Comparison of ENCODE assay signal across 1 cellular context in the genomic region with DNA sequence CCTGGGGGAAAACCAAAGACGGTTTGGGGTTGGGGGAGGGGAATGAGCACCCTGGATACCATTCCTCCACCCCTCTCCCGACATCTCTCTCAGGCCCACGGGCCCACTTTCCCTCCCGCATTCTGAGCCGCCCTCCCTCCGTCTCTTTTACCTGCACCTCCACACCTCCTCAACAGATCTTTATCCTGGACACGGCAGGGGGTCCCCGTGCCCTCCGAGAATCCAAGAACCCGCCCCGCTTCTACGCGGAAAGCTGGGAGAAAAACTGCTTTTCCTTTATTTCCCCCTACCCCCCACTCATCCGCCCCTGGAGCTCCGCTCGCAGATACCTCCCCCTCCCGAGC.
TF ChIP-seq lines count a peak whose summit lies in the region.

No MANE protein-coding gene starts in this region.

TF ChIP-seq in SK-N-SH treated with all-trans-retinoic acid at 6 μM for 48 hours, 23 proteins besides CTCF, POLR2A, EP300 and RAD21 (continued from another document):
- TF ChIP-seq, protein P1, sequence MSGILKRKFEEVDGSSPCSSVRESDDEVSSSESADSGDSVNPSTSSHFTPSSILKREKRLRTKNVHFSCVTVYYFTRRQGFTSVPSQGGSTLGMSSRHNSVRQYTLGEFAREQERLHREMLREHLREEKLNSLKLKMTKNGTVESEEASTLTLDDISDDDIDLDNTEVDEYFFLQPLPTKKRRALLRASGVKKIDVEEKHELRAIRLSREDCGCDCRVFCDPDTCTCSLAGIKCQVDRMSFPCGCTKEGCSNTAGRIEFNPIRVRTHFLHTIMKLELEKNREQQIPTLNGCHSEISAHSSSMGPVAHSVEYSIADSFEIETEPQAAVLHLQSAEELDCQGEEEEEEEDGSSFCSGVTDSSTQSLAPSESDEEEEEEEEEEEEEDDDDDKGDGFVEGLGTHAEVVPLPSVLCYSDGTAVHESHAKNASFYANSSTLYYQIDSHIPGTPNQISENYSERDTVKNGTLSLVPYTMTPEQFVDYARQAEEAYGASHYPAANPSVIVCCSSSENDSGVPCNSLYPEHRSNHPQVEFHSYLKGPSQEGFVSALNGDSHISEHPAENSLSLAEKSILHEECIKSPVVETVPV (CRISPR knock-in tag; IDR thresholded peaks at IDR 0.05) = no peak
- no peak for TF ChIP-seq ZFP3 (CRISPR knock-in tag; IDR thresholded peaks at IDR 0.05)
- TF ChIP-seq ARNTL (CRISPR knock-in tag; IDR thresholded peaks at IDR 0.05; ENCODE audit: borderline replicate concordance, low read depth) = no peak
- TF ChIP-seq TOX (CRISPR knock-in tag; IDR thresholded peaks at IDR 0.05; ENCODE audit: borderline replicate concordance) = no peak
- TF ChIP-seq SNAI2 (CRISPR knock-in tag; IDR thresholded peaks at IDR 0.05) = no peak
- TF ChIP-seq ZC3H10 (CRISPR knock-in tag; IDR thresholded peaks at IDR 0.05) = no peak
- TF ChIP-seq, protein P2, sequence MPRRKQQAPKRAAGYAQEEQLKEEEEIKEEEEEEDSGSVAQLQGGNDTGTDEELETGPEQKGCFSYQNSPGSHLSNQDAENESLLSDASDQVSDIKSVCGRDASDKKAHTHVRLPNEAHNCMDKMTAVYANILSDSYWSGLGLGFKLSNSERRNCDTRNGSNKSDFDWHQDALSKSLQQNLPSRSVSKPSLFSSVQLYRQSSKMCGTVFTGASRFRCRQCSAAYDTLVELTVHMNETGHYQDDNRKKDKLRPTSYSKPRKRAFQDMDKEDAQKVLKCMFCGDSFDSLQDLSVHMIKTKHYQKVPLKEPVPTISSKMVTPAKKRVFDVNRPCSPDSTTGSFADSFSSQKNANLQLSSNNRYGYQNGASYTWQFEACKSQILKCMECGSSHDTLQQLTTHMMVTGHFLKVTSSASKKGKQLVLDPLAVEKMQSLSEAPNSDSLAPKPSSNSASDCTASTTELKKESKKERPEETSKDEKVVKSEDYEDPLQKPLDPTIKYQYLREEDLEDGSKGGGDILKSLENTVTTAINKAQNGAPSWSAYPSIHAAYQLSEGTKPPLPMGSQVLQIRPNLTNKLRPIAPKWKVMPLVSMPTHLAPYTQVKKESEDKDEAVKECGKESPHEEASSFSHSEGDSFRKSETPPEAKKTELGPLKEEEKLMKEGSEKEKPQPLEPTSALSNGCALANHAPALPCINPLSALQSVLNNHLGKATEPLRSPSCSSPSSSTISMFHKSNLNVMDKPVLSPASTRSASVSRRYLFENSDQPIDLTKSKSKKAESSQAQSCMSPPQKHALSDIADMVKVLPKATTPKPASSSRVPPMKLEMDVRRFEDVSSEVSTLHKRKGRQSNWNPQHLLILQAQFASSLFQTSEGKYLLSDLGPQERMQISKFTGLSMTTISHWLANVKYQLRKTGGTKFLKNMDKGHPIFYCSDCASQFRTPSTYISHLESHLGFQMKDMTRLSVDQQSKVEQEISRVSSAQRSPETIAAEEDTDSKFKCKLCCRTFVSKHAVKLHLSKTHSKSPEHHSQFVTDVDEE (CRISPR knock-in tag; IDR thresholded peaks at IDR 0.05) = no peak
- TF ChIP-seq, protein P3, sequence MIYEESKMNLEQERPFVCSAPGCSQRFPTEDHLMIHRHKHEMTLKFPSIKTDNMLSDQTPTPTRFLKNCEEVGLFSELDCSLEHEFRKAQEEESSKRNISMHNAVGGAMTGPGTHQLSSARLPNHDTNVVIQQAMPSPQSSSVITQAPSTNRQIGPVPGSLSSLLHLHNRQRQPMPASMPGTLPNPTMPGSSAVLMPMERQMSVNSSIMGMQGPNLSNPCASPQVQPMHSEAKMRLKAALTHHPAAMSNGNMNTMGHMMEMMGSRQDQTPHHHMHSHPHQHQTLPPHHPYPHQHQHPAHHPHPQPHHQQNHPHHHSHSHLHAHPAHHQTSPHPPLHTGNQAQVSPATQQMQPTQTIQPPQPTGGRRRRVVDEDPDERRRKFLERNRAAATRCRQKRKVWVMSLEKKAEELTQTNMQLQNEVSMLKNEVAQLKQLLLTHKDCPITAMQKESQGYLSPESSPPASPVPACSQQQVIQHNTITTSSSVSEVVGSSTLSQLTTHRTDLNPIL (CRISPR knock-in tag; IDR thresholded peaks at IDR 0.05; ENCODE audit: low read depth) = no peak
